Comparison of ENCODE assay signal across 35 cellular contexts in genomic region chr1:185083818-185084217, GRCh38.
"Had no signal": no experiment of that assay in that cellular context is flagged by ENCODE, and none has a peak within 500 bp of the region (broad histone marks: within the 10 kb centered on the region; RNA-seq: fewer than 3 reads in every experiment).

No MANE protein-coding gene starts in this region.

- H3K9me3 Mint-ChIP-seq: activated CD4-positive, alpha-beta memory T cell treated with anti-CD3 and anti-CD28 coated beads for 36 hours; activated CD8-positive, alpha-beta T cell treated with anti-CD3 and anti-CD28 coated beads for 36 hours; activated naive CD4-positive, alpha-beta T cell treated with anti-CD3 and anti-CD28 coated beads for 36 hours; activated T-cell treated with anti-CD3 and anti-CD28 coated beads, Interleukin-2, amount 50 U/mL, for 4 hours; T-helper 1 cell treated with Interleukin-12 subunit alpha and Interleukin-12 subunit beta and Interleukin-4 antibody, amounts not matched to agents 30 μg/mL and 1 μg/mL, for 36 hours had no signal

- DNase-seq: activated CD4-positive, alpha-beta memory T cell treated with anti-CD3 and anti-CD28 coated beads for 36 hours; activated CD4-positive, alpha-beta T cell treated with anti-CD3 and anti-CD28 coated beads for 1 hour; activated CD4-positive, alpha-beta T cell treated with anti-CD3 and anti-CD28 coated beads for 36 hours; activated CD4-positive, alpha-beta T cell treated with anti-CD3 and anti-CD28 coated beads, Interleukin-2, amount 10 ng/mL, durations not matched to agents 24 days and 14 days; activated CD4-positive, alpha-beta T cell treated with anti-CD3 and anti-CD28 coated beads, Interleukin-2, amount 50 U/mL, for 1 hour; activated CD4-positive, alpha-beta T cell treated with anti-CD3 and anti-CD28 coated beads, Interleukin-2, amount 50 U/mL, for 4 hours; activated CD4-positive, CD25-positive, alpha-beta regulatory T cell; activated CD8-positive, alpha-beta memory T cell treated with anti-CD3 and anti-CD28 coated beads, Interleukin-2, amount 50 U/mL, for 4 hours; activated CD8-positive, alpha-beta T cell treated with anti-CD3 and anti-CD28 coated beads for 36 hours; activated effector memory CD4-positive, alpha-beta T cell treated with anti-CD3 and anti-CD28 coated beads, Interleukin-2, amount 50 U/mL, for 16 hours; activated gamma-delta T cell treated with Interleukin-2 at 50 U/mL for 16 hours; activated naive CD4-positive, alpha-beta T cell; activated naive CD4-positive, alpha-beta T cell treated with anti-CD3 and anti-CD28 coated beads for 36 hours; activated naive CD4-positive, alpha-beta T cell treated with anti-CD3 and anti-CD28 coated beads, Interleukin-2, amount 50 U/mL, for 16 hours; activated naive CD8-positive, alpha-beta T cell treated with anti-CD3 and anti-CD28 coated beads for 36 hours; activated T-cell treated with anti-CD3 and anti-CD28 coated beads for 4 hours; activated T-cell treated with anti-CD3 and anti-CD28 coated beads, Interleukin-2, amount 50 U/mL, for 1 hour; activated T-cell treated with anti-CD3 and anti-CD28 coated beads, Interleukin-2, amount 50 U/mL, for 4 hours; activated T-cell treated with anti-CD3 and anti-CD28 coated beads, Interleukin-2, amount 50 U/mL, for 72 hours; adrenal gland; amniotic stem cell; anterior cingulate cortex; caudate nucleus; SW 1271; T-helper 1 cell; T1000 had no signal

- H3K9me3 ChIP-seq: adrenal gland, ascending aorta had no signal

- H3K27me3 Mint-ChIP-seq: activated CD4-positive, alpha-beta memory T cell treated with anti-CD3 and anti-CD28 coated beads for 36 hours; activated CD4-positive, alpha-beta T cell treated with anti-CD3 and anti-CD28 coated beads for 36 hours; activated CD4-positive, alpha-beta T cell treated with anti-CD3 and anti-CD28 coated beads, Interleukin-2, amount 10 ng/mL, durations not matched to agents 24 days and 14 days; activated CD8-positive, alpha-beta T cell treated with anti-CD3 and anti-CD28 coated beads for 36 hours; activated naive CD8-positive, alpha-beta T cell treated with anti-CD3 and anti-CD28 coated beads for 36 hours; activated T-helper 17 cell treated with anti-CD3 and anti-CD28 coated beads, Interleukin-2, amount 50 U/mL, for 72 hours; brain had no signal

- H3K4me1 Mint-ChIP-seq: activated CD4-positive, alpha-beta T cell treated with anti-CD3 and anti-CD28 coated beads, Interleukin-2, amount 10 ng/mL, durations not matched to agents 24 days and 14 days; brain had no signal

- H3K4me3 Mint-ChIP-seq: activated CD4-positive, alpha-beta memory T cell treated with anti-CD3 and anti-CD28 coated beads for 36 hours; activated CD4-positive, alpha-beta T cell treated with anti-CD3 and anti-CD28 coated beads for 36 hours; activated CD4-positive, alpha-beta T cell treated with anti-CD3 and anti-CD28 coated beads, Interleukin-2, amount 10 ng/mL, durations not matched to agents 24 days and 14 days; activated CD8-positive, alpha-beta T cell treated with anti-CD3 and anti-CD28 coated beads for 36 hours; activated naive CD4-positive, alpha-beta T cell treated with anti-CD3 and anti-CD28 coated beads for 36 hours; activated naive CD8-positive, alpha-beta T cell treated with anti-CD3 and anti-CD28 coated beads for 36 hours; activated T-cell treated with anti-CD3 and anti-CD28 coated beads, Interleukin-2, amount 50 U/mL, for 4 hours; activated T-cell treated with anti-CD3 and anti-CD28 coated beads, Interleukin-2, amount 50 U/mL, for 72 hours; activated T-helper 1 cell treated with anti-CD3 and anti-CD28 coated beads, Interleukin-12 subunit alpha, Interleukin-12 subunit beta, Interleukin-2, Interleukin-4 antibody, amounts not matched to agents 30 ng/mL and 10 ng/mL and 1 ng/mL, durations not matched to agents 14 hours and 24 hours and 36 hours; activated T-helper 17 cell treated with anti-CD3 and anti-CD28 coated beads, Interleukin-2, amount 50 U/mL, for 72 hours; brain; T-helper 1 cell treated with Interleukin-12 subunit alpha and Interleukin-12 subunit beta and Interleukin-4 antibody, amounts not matched to agents 30 μg/mL and 1 μg/mL, for 36 hours had no signal

- H3K27ac Mint-ChIP-seq: activated CD4-positive, alpha-beta memory T cell treated with anti-CD3 and anti-CD28 coated beads for 36 hours; activated CD4-positive, alpha-beta T cell treated with anti-CD3 and anti-CD28 coated beads for 36 hours; activated CD4-positive, alpha-beta T cell treated with anti-CD3 and anti-CD28 coated beads, Interleukin-2, amount 10 ng/mL, durations not matched to agents 24 days and 14 days; activated CD8-positive, alpha-beta T cell treated with anti-CD3 and anti-CD28 coated beads for 36 hours; activated naive CD4-positive, alpha-beta T cell treated with anti-CD3 and anti-CD28 coated beads for 36 hours; activated naive CD4-positive, alpha-beta T cell treated with anti-CD3 and anti-CD28 coated beads, Interleukin-2, amount 50 U/mL, for 72 hours; activated naive CD8-positive, alpha-beta T cell treated with anti-CD3 and anti-CD28 coated beads for 36 hours; activated T-cell treated with anti-CD3 and anti-CD28 coated beads, Interleukin-2, amount 50 U/mL, for 72 hours; activated T-helper 1 cell treated with anti-CD3 and anti-CD28 coated beads, Interleukin-12 subunit alpha, Interleukin-12 subunit beta, Interleukin-2, Interleukin-4 antibody, amounts not matched to agents 30 ng/mL and 10 ng/mL and 1 ng/mL, durations not matched to agents 14 hours and 24 hours and 36 hours; activated T-helper 17 cell treated with anti-CD3 and anti-CD28 coated beads, Interleukin-2, amount 50 U/mL, for 72 hours; brain; T-helper 1 cell treated with Interleukin-12 subunit alpha and Interleukin-12 subunit beta and Interleukin-4 antibody, amounts not matched to agents 30 μg/mL and 1 μg/mL, for 36 hours had no signal

- H3K4me3 ChIP-seq: adrenal gland, ascending aorta, cardiac muscle cell had no signal

- H3K36me3 ChIP-seq: adrenal gland had no signal

- H3K27me3 ChIP-seq: adrenal gland, ascending aorta, cardiac muscle cell had no signal

- H3K27ac ChIP-seq: adrenal gland, ascending aorta, cardiac muscle cell, VCaP had no signal

- H3K4me1 ChIP-seq: adrenal gland, ascending aorta had no signal

- ATAC-seq: activated CD4-positive, alpha-beta T cell treated with anti-CD3 and anti-CD28 coated beads for 36 hours; activated CD4-positive, CD25-positive, alpha-beta regulatory T cell treated with anti-CD3 and anti-CD28 coated beads, Interleukin-2, amount 50 U/mL, for 24 hours; activated CD8-positive, alpha-beta T cell treated with anti-CD3 and anti-CD28 coated beads for 36 hours; activated naive CD4-positive, alpha-beta T cell treated with anti-CD3 and anti-CD28 coated beads, Interleukin-2, amount 50 U/mL, for 72 hours; activated T-cell treated with anti-CD3 and anti-CD28 coated beads, Interleukin-2, amount 50 U/mL, for 4 hours; activated T-cell treated with anti-CD3 and anti-CD28 coated beads, Interleukin-2, amount 50 U/mL, for 72 hours; activated T-helper 17 cell treated with anti-CD3 and anti-CD28 coated beads, Interleukin-2, amount 50 U/mL, for 72 hours had no signal
